ENCODE assay signal across 9 cellular contexts in genomic region chr5:55633574-55634203, GRCh38.
DNase-seq lines count a peak whose midpoint lies in the region; ATAC-seq and TF ChIP-seq lines count a peak whose summit lies in the region.
"Had no signal": no experiment of that assay in that cellular context is flagged by ENCODE, and none has a peak within 500 bp of the region (broad histone marks: within the 10 kb centered on the region; RNA-seq: fewer than 3 reads in every experiment).

No MANE protein-coding gene starts in this region.

- peak overlapping the region; percentile 20 for H3K4me3 ChIP-seq in SJCRH30

- intact Hi-C loops in Right ventricle myocardium superior (cut with DNase I) = no loop called here

- DNase-seq in NCI-H187 (lab: John Stamatoyannopoulos, UW) = peak; percentile 4 to 19
- DNase-seq in NCI-H187 treated with DMSO at 0.1 percent for 48 hours (lab: John Stamatoyannopoulos, UW) = no peak
- peak; percentile 44 to 64 for DNase-seq in SJCRH30
- peak; percentile 54 for DNase-seq in Right ventricle myocardium superior
- no peak for DNase-seq in stimulated activated naive CD8-positive, alpha-beta T cell treated with anti-CD3 and anti-CD28 coated beads, Interleukin-15, amount 100 ng/mL, for 72 hours
- no peak for DNase-seq in HEK293T (ENCODE audit: extremely low spot score)
- no peak for DNase-seq in activated gamma-delta T cell treated with Interleukin-2 at 50 U/mL for 16 hours
- DNase-seq: head of caudate nucleus had no signal

- H3K9me3 ChIP-seq in SJCRH30 (replicated peaks) = no peaks in the 10 kb centered on the region

- H3K9me3 Mint-ChIP-seq in stimulated activated naive CD8-positive, alpha-beta T cell treated with anti-CD3 and anti-CD28 coated beads, Interleukin-15, amount 100 ng/mL, for 72 hours = no peaks in the 10 kb centered on the region

- POLR2A ChIA-PET in HEK293T (lab: Yijun Ruan, JAX) = no interaction called here

- no peaks in the 10 kb centered on the region for H3K36me3 ChIP-seq in SJCRH30

- peak overlapping the region; percentile 86 for H3K27ac ChIP-seq in SJCRH30

- peaks cover 47% of the 10 kb centered on the region for H3K4me1 ChIP-seq in SJCRH30

- H3K27me3 Mint-ChIP-seq in stimulated activated naive CD8-positive, alpha-beta T cell treated with anti-CD3 and anti-CD28 coated beads, Interleukin-15, amount 100 ng/mL, for 72 hours = no peaks in the 10 kb centered on the region

- ATAC-seq in Right ventricle myocardium superior (ENCODE audit: poor library complexity) (peak; percentile 77), GM19023 (IDR thresholded peaks at IDR 0.05; ENCODE audit: unreplicated experiment) (no peak)
- ATAC-seq in stimulated activated naive CD8-positive, alpha-beta T cell treated with anti-CD3 and anti-CD28 coated beads, Interleukin-15, amount 100 ng/mL, for 72 hours = no peak

- CTCF ChIA-PET in HEK293T (lab: Yijun Ruan, JAX) = no interaction called here

- H3K27ac Mint-ChIP-seq in stimulated activated naive CD8-positive, alpha-beta T cell treated with anti-CD3 and anti-CD28 coated beads, Interleukin-15, amount 100 ng/mL, for 72 hours = peak overlapping the region in 1 of 2 donors; percentile 87

- H3K27me3 ChIP-seq in SJCRH30 = no peaks in the 10 kb centered on the region

- peak overlapping the region; percentile 13 to 66 for H3K4me3 Mint-ChIP-seq in stimulated activated naive CD8-positive, alpha-beta T cell treated with anti-CD3 and anti-CD28 coated beads, Interleukin-15, amount 100 ng/mL, for 72 hours

- peaks cover 15% of the 10 kb centered on the region for H3K4me1 Mint-ChIP-seq in stimulated activated naive CD8-positive, alpha-beta T cell treated with anti-CD3 and anti-CD28 coated beads, Interleukin-15, amount 100 ng/mL, for 72 hours

TF ChIP-seq in HEK293T, 16 proteins besides CTCF, POLR2A, EP300 and RAD21:
- TF ChIP-seq TARDBP (IDR thresholded peaks at IDR 0.05) = no peak
- no peak for TF ChIP-seq NFRKB (IDR thresholded peaks at IDR 0.05)
- TF ChIP-seq FOXA1 (IDR thresholded peaks at IDR 0.05) = no peak
- TF ChIP-seq LEF1 (IDR thresholded peaks at IDR 0.05; ENCODE audit: borderline replicate concordance) = no peak
- TF ChIP-seq PKNOX1 (IDR thresholded peaks at IDR 0.05) = no peak
- no peak for TF ChIP-seq ARNT (IDR thresholded peaks at IDR 0.05)
- no peak for TF ChIP-seq CTBP1 (IDR thresholded peaks at IDR 0.05; ENCODE audit: borderline replicate concordance)
- no peak for TF ChIP-seq SUZ12 (IDR thresholded peaks at IDR 0.05)
- TF ChIP-seq HDGF (IDR thresholded peaks at IDR 0.05; ENCODE audit: borderline replicate concordance) = no peak
- TF ChIP-seq L3MBTL2 (conservative IDR thresholded peaks at IDR 0.05) = no peak
- TF ChIP-seq BHLHE40 (IDR thresholded peaks at IDR 0.05; ENCODE audit: borderline replicate concordance) = no peak
- no peak for TF ChIP-seq ZNF384 (IDR thresholded peaks at IDR 0.05)
- TF ChIP-seq ELF4 (IDR thresholded peaks at IDR 0.05) = no peak
- no peak for TF ChIP-seq SP1 (IDR thresholded peaks at IDR 0.05)
- no peak for TF ChIP-seq FOXM1 (IDR thresholded peaks at IDR 0.05; ENCODE audit: borderline replicate concordance)
- TF ChIP-seq FOXK2 (IDR thresholded peaks at IDR 0.05) = no peak

Comparison
In these comparisons a context has a peak if more than half of its experiments do, and no peak if none do; other contexts are left out.
1. DNase-seq: peak in NCI-H187 (2 of 2), SJCRH30 (2 of 2) and Right ventricle myocardium superior (single experiment); none in NCI-H187 treated with DMSO at 0.1 percent for 48 hours (single experiment), stimulated activated naive CD8-positive, alpha-beta T cell treated with anti-CD3 and anti-CD28 coated beads, Interleukin-15, amount 100 ng/mL, for 72 hours (0 of 2), HEK293T (single experiment) and activated gamma-delta T cell treated with Interleukin-2 at 50 U/mL for 16 hours (single experiment).